ENCODE assay signal across 11 cellular contexts in the genomic region with DNA sequence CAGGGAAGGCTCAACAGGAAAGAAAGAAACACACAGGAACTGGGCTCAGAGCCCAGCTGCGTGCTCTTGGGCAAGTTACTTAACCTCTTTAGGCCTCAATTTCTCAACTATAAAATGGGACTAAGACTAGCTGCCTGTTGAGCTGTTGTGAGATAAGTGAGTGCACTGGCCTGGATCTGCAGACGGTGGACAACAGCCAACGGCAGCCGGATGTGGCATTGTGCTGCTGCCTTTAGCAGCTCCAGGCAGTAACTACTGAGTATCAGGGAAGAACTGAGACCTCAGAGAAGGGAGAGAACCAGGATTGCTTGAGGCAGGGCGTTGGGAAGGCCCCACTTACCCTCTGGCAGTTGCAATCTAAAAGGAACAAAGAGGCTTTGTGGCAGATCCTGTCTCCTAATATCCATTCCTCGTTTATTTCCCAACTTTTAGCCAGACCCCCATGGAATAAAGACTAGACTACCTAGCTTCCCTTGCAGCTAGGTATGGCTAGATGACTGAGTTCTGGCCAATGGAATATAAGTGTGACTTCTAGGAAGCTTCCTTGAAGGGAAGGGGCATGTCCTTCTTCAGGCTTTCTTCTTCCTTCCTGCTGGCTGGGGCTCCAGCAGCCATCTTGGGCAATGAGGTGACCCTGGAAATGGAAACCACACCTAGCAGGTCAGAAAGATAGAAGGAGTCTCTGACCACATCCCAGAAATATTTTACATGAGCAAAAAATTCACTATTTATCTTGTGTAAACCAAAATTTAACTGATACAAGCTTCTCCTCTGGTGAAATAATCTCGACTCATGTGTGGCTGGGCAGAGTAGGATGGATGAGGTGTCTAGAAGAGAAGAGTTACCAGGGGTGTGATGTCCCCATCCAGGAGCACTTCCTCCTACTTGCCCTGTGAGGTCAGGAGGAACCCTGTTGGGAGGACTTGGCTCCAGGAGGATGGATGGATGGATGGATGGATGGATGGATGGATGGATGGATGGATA.
DNase-seq lines count a peak whose midpoint lies in the region; TF ChIP-seq lines count a peak whose summit lies in the region.
"Had no signal": no experiment of that assay in that cellular context is flagged by ENCODE, and none has a peak within 500 bp of the region (broad histone marks: within the 10 kb centered on the region; RNA-seq: fewer than 3 reads in every experiment).

No MANE protein-coding gene starts in this region.

- H3K27me3 Mint-ChIP-seq in endothelial cell (ENCODE audit: unreplicated experiment), result peaks cover 18% of the 10 kb centered on the region

- H3K36me3 Mint-ChIP-seq in endothelial cell (ENCODE audit: low read depth, unreplicated experiment), result no peaks in the 10 kb centered on the region
- H3K36me3 Mint-ChIP-seq: T-cell had no signal

- H3K27ac Mint-ChIP-seq in endothelial cell (ENCODE audit: unreplicated experiment), result peak overlapping the region; percentile 19
- H3K27ac Mint-ChIP-seq: T-cell had no signal

- intact Hi-C loops in tibial artery (cut with DNase I; ENCODE audit: low total_unique reads), result no loop called here

- H3K9ac ChIP-seq in MM.1S (ENCODE audit: low read length), result no peak overlapping the region

- TF ChIP-seq CTCF in endothelial cell (IDR thresholded peaks at IDR 0.05; ENCODE audit: unreplicated experiment) (no peak), tibial artery (IDR thresholded peaks at IDR 0.05) (no peak), MM.1S (IDR thresholded peaks at IDR 0.05; ENCODE audit: low read length) (no peak)

- no peaks in the 10 kb centered on the region for H3K9me2 ChIP-seq in MM.1S (replicated peaks; ENCODE audit: insufficient read depth, low read length)

- H3K4me3 ChIP-seq in Jurkat, Clone E6-1 (ENCODE audit: low read length), result no peak overlapping the region
- H3K4me3 ChIP-seq in tibial artery (no peak overlapping the region), MM.1S (ENCODE audit: low read length) (no peak overlapping the region)

- H3K27ac ChIP-seq in tibial artery (peak overlapping the region; percentile 61 to 66), MM.1S (ENCODE audit: low read length) (no peak overlapping the region)

- H3K9me3 Mint-ChIP-seq in endothelial cell (ENCODE audit: unreplicated experiment), result no peaks in the 10 kb centered on the region
- H3K9me3 Mint-ChIP-seq: T-cell had no signal

- H3K27me3 ChIP-seq in tibial artery (no peaks in the 10 kb centered on the region), MM.1S (replicated peaks; ENCODE audit: insufficient read depth, low read length) (no peaks in the 10 kb centered on the region)

- no peaks in the 10 kb centered on the region for H3K79me2 ChIP-seq in MM.1S (ENCODE audit: low read length)

- peak overlapping the region; percentile 19 for H3K4me3 Mint-ChIP-seq in endothelial cell (ENCODE audit: unreplicated experiment)
- H3K4me3 Mint-ChIP-seq: T-cell had no signal

- peak; percentile 35 for DNase-seq in Jurkat, Clone E6-1 (ENCODE audit: low read depth, low spot score)
- DNase-seq in endothelial cell (ENCODE audit: low spot score), result no peak
- DNase-seq in lung microvascular endothelial cell (ENCODE audit: low read depth in 2 of 2), result peak; percentile 45 to 82
- no peak for DNase-seq in tibial artery
- DNase-seq in SHP77 (lab: John Stamatoyannopoulos, UW), result no peak
- DNase-seq in activated gamma-delta T cell (lab: John Stamatoyannopoulos, UW), result no peak
- DNase-seq in effector CD8-positive, alpha-beta T cell (lab: John Stamatoyannopoulos, UW), result no peak
- no peak for DNase-seq in MM.1S
- DNase-seq: activated T-cell treated with anti-CD3 and anti-CD28 coated beads for 4 hours, NCI-H1417 treated with DMSO at 0.1 percent for 48 hours had no signal

- H2AFZ ChIP-seq in MM.1S (ENCODE audit: low read length), result no peak overlapping the region

- no peaks in the 10 kb centered on the region for H4K20me1 ChIP-seq in MM.1S (ENCODE audit: insufficient read depth, low read length)

- peaks cover 0 to 60% (median 36%) of the 10 kb centered on the region in 4 donors for H3K4me1 ChIP-seq in tibial artery
- no peaks in the 10 kb centered on the region for H3K4me1 ChIP-seq in MM.1S (ENCODE audit: low read length)

- no peaks in the 10 kb centered on the region for H3F3A ChIP-seq in MM.1S (ENCODE audit: insufficient read depth, low read length)

- no peaks in the 10 kb centered on the region for H3K9me3 ChIP-seq in tibial artery
- no peaks in the 10 kb centered on the region for H3K9me3 ChIP-seq in MM.1S (replicated peaks; ENCODE audit: insufficient read depth, low read length)

- H3K36me3 ChIP-seq in tibial artery, result no peaks in the 10 kb centered on the region
- H3K36me3 ChIP-seq in MM.1S (replicated peaks; ENCODE audit: insufficient read depth, low read length), result no peaks in the 10 kb centered on the region

- H3K4me1 Mint-ChIP-seq in endothelial cell (ENCODE audit: unreplicated experiment), result peaks cover 20% of the 10 kb centered on the region
- H3K4me1 Mint-ChIP-seq: T-cell had no signal

- H3K4me2 ChIP-seq in MM.1S (ENCODE audit: low read depth, low read length), result no peak overlapping the region

Comparison
In these comparisons a context has a peak if more than half of its experiments do, and no peak if none do; other contexts are left out.
1. DNase-seq: peak in Jurkat, Clone E6-1 (single experiment) and lung microvascular endothelial cell (2 of 2); none in endothelial cell (single experiment), tibial artery (0 of 2), SHP77 (0 of 2), activated gamma-delta T cell (single experiment), effector CD8-positive, alpha-beta T cell (single experiment) and MM.1S (single experiment).